Comparison of ENCODE assay signal across 8 cellular contexts in genomic region chr2:27323592-27324285, GRCh38. TPM values are rescaled to one million over a fixed set of nuclear protein-coding genes. Genes with fewer than 3 reads are reported as not detected.
DNase-seq lines count a peak whose midpoint lies in the region; ATAC-seq and TF ChIP-seq lines count a peak whose summit lies in the region.

No MANE protein-coding gene starts in this region.

- POLR2A ChIA-PET in activated CD4-positive, alpha-beta memory T cell treated with anti-CD3 and anti-CD28 coated beads, Interleukin-2, amount 10 ng/mL, durations not matched to agents 7 days and 5 days (lab: Charles Lee), result interaction anchor here (0.8 to 3.4 kb wide), 16 partner anchors 9 to 537 kb away, joined by 3 to 22 read pairs (median 8); partner anchors contain the start of genes GTF3C2, PPM1G, SLC4A1AP and SNX17

- peaks cover 22% of the 10 kb centered on the region for H3K4me1 Mint-ChIP-seq in activated CD4-positive, alpha-beta memory T cell treated with anti-CD3 and anti-CD28 coated beads, Interleukin-2, amount 10 ng/mL, durations not matched to agents 7 days and 5 days

- DNase-seq in NCI-H2171 treated with DMSO at 0.1 percent for 48 hours (lab: John Stamatoyannopoulos, UW), result peak; percentile 38
- DNase-seq in NCI-H2171 (lab: John Stamatoyannopoulos, UW), result no peak
- DNase-seq in activated CD4-positive, alpha-beta memory T cell treated with anti-CD3 and anti-CD28 coated beads, Interleukin-2, amount 10 ng/mL, durations not matched to agents 7 days and 5 days, result no peak
- no peak for DNase-seq in hepatocyte (ENCODE audit: low spot score)
- no peak for DNase-seq in 8988T
- DNase-seq in GM19238 (ENCODE audit: insufficient read length, low spot score), result no peak

- peak overlapping the region; percentile 79 for H3K27ac Mint-ChIP-seq in activated CD4-positive, alpha-beta memory T cell treated with anti-CD3 and anti-CD28 coated beads, Interleukin-2, amount 10 ng/mL, durations not matched to agents 7 days and 5 days

- H3K36me3 Mint-ChIP-seq in activated CD4-positive, alpha-beta memory T cell treated with anti-CD3 and anti-CD28 coated beads, Interleukin-2, amount 10 ng/mL, durations not matched to agents 7 days and 5 days (ENCODE audit: low read depth), result peaks cover 33% of the 10 kb centered on the region

- no peaks in the 10 kb centered on the region for H3K9me2 ChIP-seq in hepatocyte (replicated peaks; ENCODE audit: insufficient read depth)

- H3K9me3 Mint-ChIP-seq in activated CD4-positive, alpha-beta memory T cell treated with anti-CD3 and anti-CD28 coated beads, Interleukin-2, amount 10 ng/mL, durations not matched to agents 7 days and 5 days, result no peaks in the 10 kb centered on the region

- peaks cover 8% of the 10 kb centered on the region for H3K79me2 ChIP-seq in hepatocyte

- H3K4me3 ChIP-seq in hepatocyte, result peak overlapping the region; percentile 86
- peak overlapping the region; percentile 56 to 85 (median 69) for H3K4me3 ChIP-seq in skin epidermis

- H3K4me2 ChIP-seq in hepatocyte, result peak overlapping the region; percentile 94

- H3K9me3 ChIP-seq in hepatocyte (ENCODE audit: low read depth), result no peaks in the 10 kb centered on the region

- no peak for TF ChIP-seq CTCF in hepatocyte (IDR thresholded peaks at IDR 0.05; ENCODE audit: poor library complexity)

- H4K20me1 ChIP-seq in hepatocyte (ENCODE audit: insufficient read depth, poor library complexity, severe bottlenecking), result no peaks in the 10 kb centered on the region

- no peaks in the 10 kb centered on the region for H3K27me3 Mint-ChIP-seq in activated CD4-positive, alpha-beta memory T cell treated with anti-CD3 and anti-CD28 coated beads, Interleukin-2, amount 10 ng/mL, durations not matched to agents 7 days and 5 days

- H3K4me1 ChIP-seq in hepatocyte (ENCODE audit: insufficient read depth), result peaks cover 21% of the 10 kb centered on the region

- CTCF ChIA-PET in activated CD4-positive, alpha-beta memory T cell treated with anti-CD3 and anti-CD28 coated beads, Interleukin-2, amount 10 ng/mL, durations not matched to agents 7 days and 5 days (lab: Charles Lee), result interaction anchor here (1.0 to 3.0 kb wide), 5 partner anchors 20 to 360 kb away, joined by 3 to 19 read pairs (median 6); no protein-coding TSS in a partner anchor

- WGBS in hepatocyte (ENCODE audit: low lambda C conversion rate, missing lambda C conversion rate), result 26% methylated on average over 5 of the region's 5 CpGs

- ATAC-seq in GM21737 (IDR thresholded peaks at IDR 0.05; ENCODE audit: unreplicated experiment), result no peak

- peak overlapping the region; percentile 97 for H3K4me3 Mint-ChIP-seq in activated CD4-positive, alpha-beta memory T cell treated with anti-CD3 and anti-CD28 coated beads, Interleukin-2, amount 10 ng/mL, durations not matched to agents 7 days and 5 days

- peak overlapping the region; percentile 79 for H2AFZ ChIP-seq in hepatocyte

- no peaks in the 10 kb centered on the region for H3K36me3 ChIP-seq in hepatocyte (replicated peaks; ENCODE audit: insufficient read depth, low read depth)

- peak overlapping the region; percentile 99 for H3K27ac ChIP-seq in hepatocyte
- H3K27ac ChIP-seq in skin epidermis, result peak overlapping the region in 20 of 21 experiments; percentile 71 to 98 (median 94)

- H3K27me3 ChIP-seq in hepatocyte, result no peaks in the 10 kb centered on the region

RNA-seq across cellular contexts. Expression of gene MPV17, which starts 0.8 kb away (rescaled TPM):
- total RNA-seq in activated CD4-positive, alpha-beta memory T cell treated with anti-CD3 and anti-CD28 coated beads, Interleukin-2, amount 10 ng/mL, durations not matched to agents 7 days and 5 days, result 10 to 100 TPM; 83.3 to 83.9 TPM
- 71.4 and 96.8 TPM in 2 replicates for total RNA-seq in hepatocyte
- polyA plus RNA-seq in hepatocyte, result 111 and 131 TPM in 2 replicates

RNA-seq across cellular contexts. Expression of gene UCN, which starts 15.5 kb away (rescaled TPM):
- 1 to 10 TPM; 2.2 to 3.0 TPM for total RNA-seq in activated CD4-positive, alpha-beta memory T cell treated with anti-CD3 and anti-CD28 coated beads, Interleukin-2, amount 10 ng/mL, durations not matched to agents 7 days and 5 days
- 1.4 and 2.9 TPM in 2 replicates for total RNA-seq in hepatocyte
- polyA plus RNA-seq in hepatocyte, result 1.0 and 2.6 TPM in 2 replicates

RNA-seq across cellular contexts. Expression of gene GTF3C2, which starts 32.8 kb away (rescaled TPM):
- 10 to 100 TPM; 49.0 to 49.1 TPM for total RNA-seq in activated CD4-positive, alpha-beta memory T cell treated with anti-CD3 and anti-CD28 coated beads, Interleukin-2, amount 10 ng/mL, durations not matched to agents 7 days and 5 days
- 51.3 and 53.3 TPM in 2 replicates for total RNA-seq in hepatocyte
- polyA plus RNA-seq in hepatocyte, result 46.8 and 58.0 TPM in 2 replicates

RNA-seq across cellular contexts. Expression of gene TRIM54, which starts 41.5 kb away (rescaled TPM):
- under 1 TPM in 1 of 2 experiments, not detected in 1; 0.13 TPM for total RNA-seq in activated CD4-positive, alpha-beta memory T cell treated with anti-CD3 and anti-CD28 coated beads, Interleukin-2, amount 10 ng/mL, durations not matched to agents 7 days and 5 days
- total RNA-seq in hepatocyte, result not detected in 2 replicates
- not detected in 2 replicates for polyA plus RNA-seq in hepatocyte

RNA-seq across cellular contexts. Expression of gene EIF2B4, which starts 46.4 kb away (rescaled TPM):
- 10 to 100 TPM; 34.1 to 36.9 TPM for total RNA-seq in activated CD4-positive, alpha-beta memory T cell treated with anti-CD3 and anti-CD28 coated beads, Interleukin-2, amount 10 ng/mL, durations not matched to agents 7 days and 5 days
- total RNA-seq in hepatocyte, result 28.0 and 28.7 TPM in 2 replicates
- polyA plus RNA-seq in hepatocyte, result 67.5 and 68.7 TPM in 2 replicates
